8 cellular contexts compared by ENCODE assay signal in genomic region chr2:237752761-237753165, GRCh38. TPM values are rescaled to one million over a fixed set of nuclear protein-coding genes. Genes with fewer than 3 reads are reported as not detected.
A peak's percentile ranks its signal among the peaks of the same experiment; 100 is the strongest.
DNase-seq lines count a peak whose midpoint lies in the region; ATAC-seq and TF ChIP-seq lines count a peak whose summit lies in the region.

No MANE protein-coding gene starts in this region.

- H3K9me3 Mint-ChIP-seq in natural killer cell treated with Interleukin-12 subunit alpha and Interleukin-12 subunit beta and Interleukin-15 and Interleukin-18, amount 100 ng/mL, for 72 hours: no peaks in the 10 kb centered on the region

- H3K4me3 Mint-ChIP-seq in natural killer cell treated with Interleukin-12 subunit alpha and Interleukin-12 subunit beta and Interleukin-15 and Interleukin-18, amount 100 ng/mL, for 72 hours: peak overlapping the region; percentile 69

- peak; percentile 99 for ATAC-seq in GM21717 (IDR thresholded peaks at IDR 0.05; ENCODE audit: unreplicated experiment)
- ATAC-seq in HG03571 (IDR thresholded peaks at IDR 0.05; ENCODE audit: unreplicated experiment): peak; percentile 96
- peak; percentile 100 for ATAC-seq in natural killer cell treated with Interleukin-12 subunit alpha and Interleukin-12 subunit beta and Interleukin-15 and Interleukin-18, amount 100 ng/mL, for 72 hours
- no peak for ATAC-seq in left lobe of liver

- DNase-seq in NK-92 treated with Interleukin-12 subunit alpha and Interleukin-12 subunit beta, amount 100 ng/mL, for 24 hours (lab: John Stamatoyannopoulos, UW): peak; percentile 79
- DNase-seq in NK-92 (lab: John Stamatoyannopoulos, UW; ENCODE audit: unreplicated experiment): no peak
- DNase-seq in natural killer cell treated with Interleukin-12 subunit alpha and Interleukin-12 subunit beta and Interleukin-15 and Interleukin-18, amount 100 ng/mL, for 72 hours (ENCODE audit: low spot score): peak; percentile 86
- DNase-seq in foreskin fibroblast: no peak
- DNase-seq in HPDE6-E6E7 (ENCODE audit: extremely low spot score): no peak
- no peak for DNase-seq in left lobe of liver (ENCODE audit: low spot score)

- peak overlapping the region; percentile 66 to 78 for H3K27ac Mint-ChIP-seq in natural killer cell treated with Interleukin-12 subunit alpha and Interleukin-12 subunit beta and Interleukin-15 and Interleukin-18, amount 100 ng/mL, for 72 hours

- no peak for TF ChIP-seq CTCF in foreskin fibroblast (IDR thresholded peaks at IDR 0.05; ENCODE audit: low read depth, low read length)

- peaks cover 43% of the 10 kb centered on the region for H3K36me3 Mint-ChIP-seq in natural killer cell treated with Interleukin-12 subunit alpha and Interleukin-12 subunit beta and Interleukin-15 and Interleukin-18, amount 100 ng/mL, for 72 hours

- H3K4me1 Mint-ChIP-seq in natural killer cell treated with Interleukin-12 subunit alpha and Interleukin-12 subunit beta and Interleukin-15 and Interleukin-18, amount 100 ng/mL, for 72 hours (ENCODE audit: low read depth in 2 of 2): peaks cover 24 to 35% of the 10 kb centered on the region in 2 donors

- H3K27me3 Mint-ChIP-seq in natural killer cell treated with Interleukin-12 subunit alpha and Interleukin-12 subunit beta and Interleukin-15 and Interleukin-18, amount 100 ng/mL, for 72 hours: no peaks in the 10 kb centered on the region

- no peak overlapping the region for H3K4me3 ChIP-seq in foreskin fibroblast (ENCODE audit: low read depth in 1 of 2, low read length in 2 of 2)

RNA-seq across cellular contexts. Expression of gene RBM44, which starts 45.8 kb away (rescaled TPM):
- total RNA-seq in natural killer cell treated with Interleukin-12 subunit alpha and Interleukin-12 subunit beta and Interleukin-15 and Interleukin-18, amount 100 ng/mL, for 72 hours: 1 to 10 TPM in 1 of 2 donors, under 1 TPM in 1; 0.45 to 3.2 TPM
- 0.13 TPM for total RNA-seq in left lobe of liver

Comparison
In these comparisons a context has a peak if more than half of its experiments do, and no peak if none do; other contexts are left out.
1. DNase-seq: peak in NK-92 treated with Interleukin-12 subunit alpha and Interleukin-12 subunit beta, amount 100 ng/mL, for 24 hours (single experiment) and natural killer cell treated with Interleukin-12 subunit alpha and Interleukin-12 subunit beta and Interleukin-15 and Interleukin-18, amount 100 ng/mL, for 72 hours (single experiment); none in NK-92 (single experiment), foreskin fibroblast (0 of 2), HPDE6-E6E7 (single experiment) and left lobe of liver (single experiment).